1 cellular context compared by ENCODE assay signal in genomic region chr11:126952533-126952932, GRCh38. TPM values are rescaled to one million over a fixed set of nuclear protein-coding genes. Genes with fewer than 3 reads are reported as not detected.
"Had no signal": no experiment of that assay in that cellular context is flagged by ENCODE, and none has a peak within 500 bp of the region (broad histone marks: within the 10 kb centered on the region; RNA-seq: fewer than 3 reads in every experiment).

No MANE protein-coding gene starts in this region.

RNA-seq across cellular contexts. Expression of gene KIRREL3, which starts 48.0 kb away (rescaled TPM):
- polyA plus RNA-seq: GM12878 had no signal
